ENCODE assay signal across 8 cellular contexts in the genomic region with DNA sequence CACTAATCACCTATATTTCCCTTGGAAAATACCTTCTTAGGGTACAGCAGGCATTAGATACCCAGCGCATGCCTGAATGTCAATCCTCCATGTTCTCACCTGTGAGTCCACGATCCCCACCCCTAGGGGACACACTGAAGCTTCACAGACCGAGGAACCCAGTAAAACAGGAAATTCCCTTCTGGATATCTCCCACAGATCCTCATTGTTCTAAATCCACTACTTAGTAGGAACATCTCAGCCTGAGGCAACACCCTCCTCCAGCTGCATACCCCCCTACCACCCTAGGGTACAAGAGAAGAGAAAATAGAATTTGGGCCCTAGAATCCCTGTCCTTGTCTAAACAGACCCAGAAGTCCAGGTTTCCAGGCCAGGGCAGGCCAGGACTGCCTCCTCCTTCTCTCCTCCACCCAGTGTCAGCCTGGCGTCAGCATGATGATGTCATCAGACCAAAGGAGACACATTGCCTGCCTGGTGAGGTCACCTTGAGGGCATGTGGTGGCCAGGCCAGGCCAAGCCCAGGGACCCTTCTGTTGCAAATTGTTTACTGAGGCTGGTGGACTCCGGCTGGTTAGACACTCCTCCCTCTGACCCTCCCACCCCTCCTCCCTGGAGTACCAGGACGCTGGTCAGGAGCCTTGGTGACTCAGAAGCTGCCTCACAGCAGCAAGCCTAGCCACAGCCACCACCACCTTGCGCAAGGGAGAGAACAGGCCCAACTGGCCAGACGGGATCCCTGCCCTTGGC. TPM values are rescaled to one million over a fixed set of nuclear protein-coding genes. Genes with fewer than 3 reads are reported as not detected.
DNase-seq lines count a peak whose midpoint lies in the region; ATAC-seq and TF ChIP-seq lines count a peak whose summit lies in the region.

No MANE protein-coding gene starts in this region.

- H3K27ac Mint-ChIP-seq in CD4-positive, CD25-positive, alpha-beta regulatory T cell = no peak overlapping the region
- no peak overlapping the region for H3K27ac Mint-ChIP-seq in activated CD4-positive, alpha-beta T cell treated with anti-CD3 and anti-CD28 coated beads, Interleukin-2, amount 10 ng/mL, durations not matched to agents 7 days and 5 days

- H3K4me1 Mint-ChIP-seq in CD4-positive, CD25-positive, alpha-beta regulatory T cell = peaks cover 0 to 2% (median 0%) of the 10 kb centered on the region in 4 donors
- no peaks in the 10 kb centered on the region for H3K4me1 Mint-ChIP-seq in activated CD4-positive, alpha-beta T cell treated with anti-CD3 and anti-CD28 coated beads, Interleukin-2, amount 10 ng/mL, durations not matched to agents 7 days and 5 days

- H3K27me3 ChIP-seq in CD4-positive, CD25-positive, alpha-beta regulatory T cell (ENCODE audit: control insufficient read depth, insufficient read depth, low read length) = no peaks in the 10 kb centered on the region
- no peaks in the 10 kb centered on the region for H3K27me3 ChIP-seq in A673 (replicated peaks; ENCODE audit: insufficient read depth, low read depth, low read length, poor library complexity)

- no peak overlapping the region for H3K4me3 Mint-ChIP-seq in CD4-positive, CD25-positive, alpha-beta regulatory T cell
- H3K4me3 Mint-ChIP-seq in activated CD4-positive, alpha-beta T cell treated with anti-CD3 and anti-CD28 coated beads, Interleukin-2, amount 10 ng/mL, durations not matched to agents 7 days and 5 days = no peak overlapping the region

- H3K36me3 ChIP-seq in CD4-positive, CD25-positive, alpha-beta regulatory T cell (ENCODE audit: control insufficient read depth, insufficient read depth, low read length) = no peaks in the 10 kb centered on the region
- no peaks in the 10 kb centered on the region for H3K36me3 ChIP-seq in A673 (ENCODE audit: insufficient read depth, low read length, poor library complexity, severe bottlenecking)

- peaks cover 5% of the 10 kb centered on the region for H3K27me3 Mint-ChIP-seq in CD4-positive, CD25-positive, alpha-beta regulatory T cell
- no peaks in the 10 kb centered on the region for H3K27me3 Mint-ChIP-seq in activated CD4-positive, alpha-beta T cell treated with anti-CD3 and anti-CD28 coated beads, Interleukin-2, amount 10 ng/mL, durations not matched to agents 7 days and 5 days

- H3K36me3 Mint-ChIP-seq in CD4-positive, CD25-positive, alpha-beta regulatory T cell = no peaks in the 10 kb centered on the region
- no peaks in the 10 kb centered on the region for H3K36me3 Mint-ChIP-seq in activated CD4-positive, alpha-beta T cell treated with anti-CD3 and anti-CD28 coated beads, Interleukin-2, amount 10 ng/mL, durations not matched to agents 7 days and 5 days (ENCODE audit: low read depth)

- POLR2A ChIA-PET in A673 (lab: Charles Lee; ENCODE audit: low non-redundant PET) = no interaction called here
- POLR2A ChIA-PET in activated CD4-positive, alpha-beta T cell treated with anti-CD3 and anti-CD28 coated beads, Interleukin-2, amount 10 ng/mL, durations not matched to agents 7 days and 5 days (lab: Charles Lee) = no interaction called here

- CTCF ChIA-PET in A673 (lab: Charles Lee) = no interaction called here
- CTCF ChIA-PET in activated CD4-positive, alpha-beta T cell treated with anti-CD3 and anti-CD28 coated beads, Interleukin-2, amount 10 ng/mL, durations not matched to agents 7 days and 5 days (lab: Charles Lee) = interaction anchor here (2.0 to 9.5 kb wide), 3 partner anchors 10 to 14 kb away, joined by 6 to 88 read pairs (median 58); partner anchors contain the start of genes ARHGAP30 and KLHDC9

- no peaks in the 10 kb centered on the region for H3K9me3 ChIP-seq in CD4-positive, CD25-positive, alpha-beta regulatory T cell (ENCODE audit: control insufficient read depth in 2 of 2, low read length in 2 of 2)
- no peaks in the 10 kb centered on the region for H3K9me3 ChIP-seq in A673 (ENCODE audit: low read depth, low read length, poor library complexity, severe bottlenecking)

- H3K4me1 ChIP-seq in CD4-positive, CD25-positive, alpha-beta regulatory T cell (ENCODE audit: control insufficient read depth, insufficient read depth, low read length, poor library complexity, severe bottlenecking) = no peaks in the 10 kb centered on the region
- no peaks in the 10 kb centered on the region for H3K4me1 ChIP-seq in A673 (ENCODE audit: insufficient read depth, low read length, poor library complexity, severe bottlenecking)

- DNase-seq in CD4-positive, CD25-positive, alpha-beta regulatory T cell = no peak
- DNase-seq in NCI-H2196 treated with DMSO at 0.1 percent for 48 hours (lab: John Stamatoyannopoulos, UW; ENCODE audit: unreplicated experiment) = peak; percentile 44
- DNase-seq in ecto neural progenitor cell (ENCODE audit: low spot score) = peak; percentile 56
- DNase-seq in myocyte (ENCODE audit: low read depth) = peak; percentile 90
- DNase-seq in NCI-H2029 treated with DMSO at 0.1 percent for 48 hours (lab: John Stamatoyannopoulos, UW) = no peak
- DNase-seq in A673 (ENCODE audit: low spot score) = no peak
- no peak for DNase-seq in activated CD4-positive, alpha-beta T cell treated with anti-CD3 and anti-CD28 coated beads, Interleukin-2, amount 10 ng/mL, durations not matched to agents 7 days and 5 days
- DNase-seq in NCI-H2227 treated with DMSO at 0.1 percent for 48 hours (lab: John Stamatoyannopoulos, UW) = no peak

- BruUV-seq in A673 (replicated peaks; lab: Mats Ljungman, UMichigan) = no TSS peak

- no peak for TF ChIP-seq CTCF in A673 (conservative IDR thresholded peaks at IDR 0.05; ENCODE audit: low read depth, low read length)

- no peak overlapping the region for H3K27ac ChIP-seq in CD4-positive, CD25-positive, alpha-beta regulatory T cell (ENCODE audit: insufficient read depth, low read length, poor library complexity, severe bottlenecking)
- H3K27ac ChIP-seq in A673 (ENCODE audit: low read depth, low read length, poor library complexity, severe bottlenecking) = no peak overlapping the region

- peak; percentile 26 to 28 for ATAC-seq in CD4-positive, CD25-positive, alpha-beta regulatory T cell (ENCODE audit: low read depth in 2 of 2)

- H3K9me3 Mint-ChIP-seq in CD4-positive, CD25-positive, alpha-beta regulatory T cell = peaks cover 0 to 2% (median 0%) of the 10 kb centered on the region in 7 donors
- H3K9me3 Mint-ChIP-seq in activated CD4-positive, alpha-beta T cell treated with anti-CD3 and anti-CD28 coated beads, Interleukin-2, amount 10 ng/mL, durations not matched to agents 7 days and 5 days = no peaks in the 10 kb centered on the region

- intact Hi-C loops in A673 (cut with micrococcal nuclease; ENCODE audit: unreplicated experiment) = no loop called here

- H3K4me3 ChIP-seq in CD4-positive, CD25-positive, alpha-beta regulatory T cell (ENCODE audit: low read depth, low read length) = no peak overlapping the region
- H3K4me3 ChIP-seq in A673 (ENCODE audit: low read depth, low read length, poor library complexity, severe bottlenecking) = no peak overlapping the region

RNA-seq across cellular contexts. Expression of gene NECTIN4, which starts 6.2 kb away (rescaled TPM):
- not detected for total RNA-seq in CD4-positive, CD25-positive, alpha-beta regulatory T cell
- polyA plus RNA-seq in CD4-positive, CD25-positive, alpha-beta regulatory T cell = under 1 TPM in 1 of 4 donors, not detected in 3; 0.05 TPM
- total RNA-seq in myocyte = 0.16 TPM in 1 of 2 replicates, not detected in the other
- 3.6 TPM for polyA plus RNA-seq in myocyte (2012)
- total RNA-seq in A673 (2021) = not detected in 2 replicates
- total RNA-seq in activated CD4-positive, alpha-beta T cell treated with anti-CD3 and anti-CD28 coated beads, Interleukin-2, amount 10 ng/mL, durations not matched to agents 7 days and 5 days = under 1 TPM in 1 of 2 experiments, not detected in 1; 0.15 TPM

RNA-seq across cellular contexts. Expression of gene ARHGAP30, which starts 13.5 kb away (rescaled TPM):
- 204 TPM for total RNA-seq in CD4-positive, CD25-positive, alpha-beta regulatory T cell
- polyA plus RNA-seq in CD4-positive, CD25-positive, alpha-beta regulatory T cell = 100 to 1,000 TPM; 144 to 159 (median 151) TPM
- total RNA-seq in myocyte (not detected in 2 replicates), A673 (2021) (not detected in 2 replicates)
- polyA plus RNA-seq in myocyte (2012) = 0.47 TPM
- 100 to 1,000 TPM; 244 to 304 TPM for total RNA-seq in activated CD4-positive, alpha-beta T cell treated with anti-CD3 and anti-CD28 coated beads, Interleukin-2, amount 10 ng/mL, durations not matched to agents 7 days and 5 days

RNA-seq across cellular contexts. Expression of gene KLHDC9, which starts 15.0 kb away (rescaled TPM):
- not detected for total RNA-seq in CD4-positive, CD25-positive, alpha-beta regulatory T cell
- under 1 TPM in 2 of 4 donors, not detected in 2; 0.28 to 0.46 TPM for polyA plus RNA-seq in CD4-positive, CD25-positive, alpha-beta regulatory T cell
- total RNA-seq in myocyte (1.1 and 6.8 TPM in 2 replicates), A673 (2021) (1.7 and 4.8 TPM in 2 replicates)
- 3.1 TPM for polyA plus RNA-seq in myocyte (2012)
- total RNA-seq in activated CD4-positive, alpha-beta T cell treated with anti-CD3 and anti-CD28 coated beads, Interleukin-2, amount 10 ng/mL, durations not matched to agents 7 days and 5 days = under 1 TPM in 1 of 2 experiments, not detected in 1; 0.30 TPM

RNA-seq across cellular contexts. Expression of gene PFDN2, which starts 34.7 kb away (rescaled TPM):
- total RNA-seq in CD4-positive, CD25-positive, alpha-beta regulatory T cell = 48.0 TPM
- polyA plus RNA-seq in CD4-positive, CD25-positive, alpha-beta regulatory T cell = 100 to 1,000 TPM in 2 of 4 donors, 10 to 100 TPM in 2; 90.9 to 109 (median 98.6) TPM
- 53.7 and 64.6 TPM in 2 replicates for total RNA-seq in myocyte
- 152 TPM for polyA plus RNA-seq in myocyte (2012)
- total RNA-seq in A673 (2021) = 131 and 133 TPM in 2 replicates
- 10 to 100 TPM; 46.0 to 56.0 TPM for total RNA-seq in activated CD4-positive, alpha-beta T cell treated with anti-CD3 and anti-CD28 coated beads, Interleukin-2, amount 10 ng/mL, durations not matched to agents 7 days and 5 days

RNA-seq across cellular contexts. Expression of gene NIT1, which starts 34.7 kb away (rescaled TPM):
- 28.2 TPM for total RNA-seq in CD4-positive, CD25-positive, alpha-beta regulatory T cell
- polyA plus RNA-seq in CD4-positive, CD25-positive, alpha-beta regulatory T cell = 10 to 100 TPM; 21.1 to 24.5 (median 22.2) TPM
- total RNA-seq in myocyte (23.6 TPM in 2 replicates), A673 (2021) (29.3 and 40.3 TPM in 2 replicates)
- polyA plus RNA-seq in myocyte (2012) = 55.0 TPM
- 10 to 100 TPM; 37.7 to 39.0 TPM for total RNA-seq in activated CD4-positive, alpha-beta T cell treated with anti-CD3 and anti-CD28 coated beads, Interleukin-2, amount 10 ng/mL, durations not matched to agents 7 days and 5 days

Comparison
In these comparisons a context has a peak if more than half of its experiments do, and no peak if none do; other contexts are left out.
1. DNase-seq: peak in NCI-H2196 treated with DMSO at 0.1 percent for 48 hours (single experiment), ecto neural progenitor cell (single experiment) and myocyte (single experiment); none in CD4-positive, CD25-positive, alpha-beta regulatory T cell (0 of 3), NCI-H2029 treated with DMSO at 0.1 percent for 48 hours (single experiment), A673 (single experiment), activated CD4-positive, alpha-beta T cell treated with anti-CD3 and anti-CD28 coated beads, Interleukin-2, amount 10 ng/mL, durations not matched to agents 7 days and 5 days (single experiment) and NCI-H2227 treated with DMSO at 0.1 percent for 48 hours (single experiment).
2. RNA of gene ARHGAP30, which starts 13.5 kb away (total RNA-seq): 244 to 304 TPM in activated CD4-positive, alpha-beta T cell treated with anti-CD3 and anti-CD28 coated beads, Interleukin-2, amount 10 ng/mL, durations not matched to agents 7 days and 5 days and 204 TPM in CD4-positive, CD25-positive, alpha-beta regulatory T cell (single experiment); not detected in A673 and not detected in myocyte; every median in the first group is over 100 times any median in the second.